Comparison of ENCODE assay signal across 1 cellular context in the genomic region with DNA sequence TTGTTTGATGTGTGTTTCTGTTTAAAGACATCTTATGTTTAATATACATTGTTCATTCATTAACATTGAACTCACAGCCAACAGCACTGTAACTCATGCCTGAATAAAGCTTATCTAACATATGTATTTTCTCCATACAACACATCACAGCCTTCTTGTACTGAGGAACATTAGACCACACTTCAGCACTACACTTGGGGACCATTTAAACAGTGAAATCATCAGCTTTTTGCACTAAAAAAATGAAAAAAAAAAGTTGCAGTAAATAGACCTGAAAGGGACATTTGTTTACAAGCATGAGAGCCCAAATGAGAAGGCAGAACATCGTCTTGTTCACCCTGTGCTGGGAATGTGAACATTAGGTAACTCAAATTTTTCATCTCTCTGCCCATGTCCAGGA.
TF ChIP-seq lines count a peak whose summit lies in the region.

No MANE protein-coding gene starts in this region.

TF ChIP-seq in K562, 482 proteins besides CTCF, POLR2A, EP300 and RAD21:
- TF ChIP-seq, protein P1, sequence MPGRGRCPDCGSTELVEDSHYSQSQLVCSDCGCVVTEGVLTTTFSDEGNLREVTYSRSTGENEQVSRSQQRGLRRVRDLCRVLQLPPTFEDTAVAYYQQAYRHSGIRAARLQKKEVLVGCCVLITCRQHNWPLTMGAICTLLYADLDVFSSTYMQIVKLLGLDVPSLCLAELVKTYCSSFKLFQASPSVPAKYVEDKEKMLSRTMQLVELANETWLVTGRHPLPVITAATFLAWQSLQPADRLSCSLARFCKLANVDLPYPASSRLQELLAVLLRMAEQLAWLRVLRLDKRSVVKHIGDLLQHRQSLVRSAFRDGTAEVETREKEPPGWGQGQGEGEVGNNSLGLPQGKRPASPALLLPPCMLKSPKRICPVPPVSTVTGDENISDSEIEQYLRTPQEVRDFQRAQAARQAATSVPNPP (IDR thresholded peaks at IDR 0.05; ENCODE audit: borderline replicate concordance, insufficient read depth, insufficient read length) = no peak
- TF ChIP-seq, protein P2, sequence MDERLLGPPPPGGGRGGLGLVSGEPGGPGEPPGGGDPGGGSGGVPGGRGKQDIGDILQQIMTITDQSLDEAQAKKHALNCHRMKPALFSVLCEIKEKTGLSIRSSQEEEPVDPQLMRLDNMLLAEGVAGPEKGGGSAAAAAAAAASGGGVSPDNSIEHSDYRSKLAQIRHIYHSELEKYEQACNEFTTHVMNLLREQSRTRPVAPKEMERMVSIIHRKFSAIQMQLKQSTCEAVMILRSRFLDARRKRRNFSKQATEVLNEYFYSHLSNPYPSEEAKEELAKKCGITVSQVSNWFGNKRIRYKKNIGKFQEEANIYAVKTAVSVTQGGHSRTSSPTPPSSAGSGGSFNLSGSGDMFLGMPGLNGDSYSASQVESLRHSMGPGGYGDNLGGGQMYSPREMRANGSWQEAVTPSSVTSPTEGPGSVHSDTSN (CRISPR knock-in tag; IDR thresholded peaks at IDR 0.05; ENCODE audit: low read depth) = no peak
- TF ChIP-seq, protein P2 (tag; conservative IDR thresholded peaks at IDR 0.05; ENCODE audit: low read depth) = no peak
- TF ChIP-seq SOX6 (IDR thresholded peaks at IDR 0.05) (no peak), NRF1 (conservative IDR thresholded peaks at IDR 0.05 in 1 of 2, IDR thresholded peaks at IDR 0.05 in 1 of 2) (no peak)
